7 cellular contexts compared by ENCODE assay signal in genomic region chr10:38150891-38151463, GRCh38.
DNase-seq lines count a peak whose midpoint lies in the region; TF ChIP-seq lines count a peak whose summit lies in the region.
"Not testable (repeated sequence)": the region's sequence is repeated elsewhere in the genome, so short reads cannot be mapped to it uniquely, and the experiment has no call there.

No MANE protein-coding gene starts in this region.

- DNase-seq in AG10803 (ENCODE audit: low read depth) (peak; percentile 42), GM04504 (ENCODE audit: low read depth) (peak; percentile 12), HK-2 (ENCODE audit: unreplicated experiment) (peak; percentile 15), NCI-H226 (peak; percentile 29), amniotic epithelial cell (ENCODE audit: low read depth) (peak; percentile 12), epithelial cell of prostate (ENCODE audit: low read depth, low spot score) (peak; percentile 39), kidney tubule cell (ENCODE audit: low spot score) (peak; percentile 29)

- not testable (repeated sequence) for TF ChIP-seq CTCF in AG10803 (conservative IDR thresholded peaks at IDR 0.05; ENCODE audit: low read length)

- H3K27ac ChIP-seq in epithelial cell of prostate: not testable (repeated sequence)

- not testable (repeated sequence) for H3K4me3 ChIP-seq in AG10803 (ENCODE audit: low read length)
